ENCODE assay signal across 8 cellular contexts in the genomic region with DNA sequence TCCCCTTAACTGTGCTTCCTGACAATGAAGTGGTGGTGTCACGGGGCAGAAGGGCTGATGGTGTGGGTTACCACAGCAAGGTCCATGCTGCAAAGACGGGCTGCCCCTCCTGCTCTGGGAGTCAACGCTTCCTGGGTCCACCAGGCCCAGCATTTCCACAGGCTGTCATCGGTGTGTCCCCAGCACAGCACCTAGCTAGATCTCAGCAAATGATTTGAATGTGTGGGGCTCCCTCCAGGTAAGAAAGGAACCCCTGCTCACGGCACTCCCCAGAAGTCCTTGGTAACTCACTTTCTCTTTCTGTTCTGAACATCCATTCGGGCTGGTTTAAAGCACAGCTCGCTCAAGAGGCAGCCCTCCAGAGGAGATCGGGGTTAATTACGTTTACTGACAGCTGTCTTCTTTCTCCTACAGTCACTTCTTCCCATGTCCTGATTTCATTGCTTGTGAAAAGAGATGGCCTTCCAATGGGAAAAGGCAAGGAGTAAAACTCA. TPM values are rescaled to one million over a fixed set of nuclear protein-coding genes. Genes with fewer than 3 reads are reported as not detected.
A peak's percentile ranks its signal among the peaks of the same experiment; 100 is the strongest.
DNase-seq lines count a peak whose midpoint lies in the region; ATAC-seq and TF ChIP-seq lines count a peak whose summit lies in the region.

No MANE protein-coding gene starts in this region.

- peak overlapping the region; percentile 79 to 83 for H3K27ac ChIP-seq in right atrium auricular region

- no peaks in the 10 kb centered on the region for H3K27me3 Mint-ChIP-seq in activated T-helper 17 cell treated with anti-CD3 and anti-CD28 coated beads, Interleukin-2, amount 50 U/mL, for 72 hours
- no peaks in the 10 kb centered on the region for H3K27me3 Mint-ChIP-seq in chondrocyte (ENCODE audit: low read depth)

- TF ChIP-seq CTCF in right atrium auricular region (IDR thresholded peaks at IDR 0.05), result no peak
- TF ChIP-seq CTCF in chondrocyte (IDR thresholded peaks at IDR 0.05), result no peak

- ATAC-seq in HG03025 (IDR thresholded peaks at IDR 0.05; ENCODE audit: low FRiP score, unreplicated experiment), result peak; percentile 75
- ATAC-seq in activated T-helper 17 cell treated with anti-CD3 and anti-CD28 coated beads, Interleukin-2, amount 50 U/mL, for 72 hours (replicated peaks), result peak; percentile 91

- no peaks in the 10 kb centered on the region for H3K9me3 ChIP-seq in right atrium auricular region

- H3K27ac Mint-ChIP-seq in activated T-helper 17 cell treated with anti-CD3 and anti-CD28 coated beads, Interleukin-2, amount 50 U/mL, for 72 hours, result peak overlapping the region; percentile 96
- H3K27ac Mint-ChIP-seq in chondrocyte (ENCODE audit: unreplicated experiment), result no peak overlapping the region

- H3K36me3 Mint-ChIP-seq in activated T-helper 17 cell treated with anti-CD3 and anti-CD28 coated beads, Interleukin-2, amount 50 U/mL, for 72 hours (ENCODE audit: low read depth), result no peaks in the 10 kb centered on the region
- H3K36me3 Mint-ChIP-seq in chondrocyte (ENCODE audit: low read depth), result no peaks in the 10 kb centered on the region

- H3K9me3 Mint-ChIP-seq in activated T-helper 17 cell treated with anti-CD3 and anti-CD28 coated beads, Interleukin-2, amount 50 U/mL, for 72 hours, result no peaks in the 10 kb centered on the region
- H3K9me3 Mint-ChIP-seq in chondrocyte (ENCODE audit: low read depth), result no peaks in the 10 kb centered on the region

- peak overlapping the region; percentile 3 to 39 for H3K4me3 ChIP-seq in right atrium auricular region

- peak; percentile 60 for DNase-seq in NCI-H748 (lab: John Stamatoyannopoulos, UW; ENCODE audit: unreplicated experiment)
- DNase-seq in NCI-H748 treated with DMSO at 0.1 percent for 48 hours (lab: John Stamatoyannopoulos, UW), result no peak
- peak; percentile 44 for DNase-seq in NOMO-1 treated with dmso at 0.1 percent for 144 hours (lab: John Stamatoyannopoulos, UW; ENCODE audit: unreplicated experiment)
- no peak for DNase-seq in right atrium auricular region (ENCODE audit: low spot score)
- DNase-seq in stimulated activated CD4-positive, alpha-beta T cell treated with anti-CD3 and anti-CD28 coated beads, Interleukin-15, amount 100 ng/mL, for 1 hour (ENCODE audit: low read depth in 1 of 2, low spot score in 1 of 2), result peak; percentile 7 to 30
- no peak for DNase-seq in chondrocyte (ENCODE audit: low spot score)

- peaks cover 38% of the 10 kb centered on the region for H3K4me1 Mint-ChIP-seq in activated T-helper 17 cell treated with anti-CD3 and anti-CD28 coated beads, Interleukin-2, amount 50 U/mL, for 72 hours
- H3K4me1 Mint-ChIP-seq in chondrocyte (ENCODE audit: low read depth), result peaks cover 4% of the 10 kb centered on the region

- H3K36me3 ChIP-seq in right atrium auricular region, result no peaks in the 10 kb centered on the region

- peaks cover 0 to 37% of the 10 kb centered on the region in 2 donors for H3K4me1 ChIP-seq in right atrium auricular region

- H3K4me3 Mint-ChIP-seq in activated T-helper 17 cell treated with anti-CD3 and anti-CD28 coated beads, Interleukin-2, amount 50 U/mL, for 72 hours, result peak overlapping the region; percentile 96
- no peak overlapping the region for H3K4me3 Mint-ChIP-seq in chondrocyte (ENCODE audit: unreplicated experiment)

- no peaks in the 10 kb centered on the region for H3K27me3 ChIP-seq in right atrium auricular region

RNA-seq across cellular contexts. Expression of a gene that starts 27.3 kb away (rescaled TPM):
- 10 to 100 TPM in 1 of 2 donors, 1 to 10 TPM in 1; 8.0 to 27.6 TPM for total RNA-seq in activated T-helper 17 cell treated with anti-CD3 and anti-CD28 coated beads, Interleukin-2, amount 50 U/mL, for 72 hours
- total RNA-seq in right atrium auricular region (1 to 10 TPM; 4.7 to 5.8 TPM), chondrocyte (3.6 to 5.6 TPM (median 4.5 TPM) in 3 replicates)

Comparison
In these comparisons a context has a peak if more than half of its experiments do, and no peak if none do; other contexts are left out.
1. DNase-seq: peak in NCI-H748 (single experiment), NOMO-1 treated with dmso at 0.1 percent for 144 hours (single experiment) and stimulated activated CD4-positive, alpha-beta T cell treated with anti-CD3 and anti-CD28 coated beads, Interleukin-15, amount 100 ng/mL, for 1 hour (2 of 2); none in NCI-H748 treated with DMSO at 0.1 percent for 48 hours (single experiment), right atrium auricular region (single experiment) and chondrocyte (single experiment).